In genomic region chr10:26385443-26385842, GRCh38 we compare ENCODE assay signal across 1 cellular context.
A peak's percentile ranks its signal among the peaks of the same experiment; 100 is the strongest.
TF ChIP-seq lines count a peak whose summit lies in the region.

No MANE protein-coding gene starts in this region.

TF ChIP-seq in GM12878, 131 proteins besides CTCF, POLR2A, EP300 and RAD21 (continued from another document):
- TF ChIP-seq ATF2 (IDR thresholded peaks at IDR 0.05; ENCODE audit: low read length): peak; percentile 52; the same call in 1 of the 2 replicates
TF ChIP-seq in GM12878: peak in this region for 8.
